8 cellular contexts compared by ENCODE assay signal in genomic region chr2:237966250-237966564, GRCh38.
A peak's percentile ranks its signal among the peaks of the same experiment; 100 is the strongest.
DNase-seq lines count a peak whose midpoint lies in the region; ATAC-seq and TF ChIP-seq lines count a peak whose summit lies in the region.

No MANE protein-coding gene starts in this region.

- TF ChIP-seq CTCF in GM06990 (IDR thresholded peaks at IDR 0.05; ENCODE audit: insufficient read depth, low read length, poor library complexity, severe bottlenecking) (no peak), nephron progenitor cell (IDR thresholded peaks at IDR 0.05) (no peak)

- peaks cover 27% of the 10 kb centered on the region for H3K4me1 Mint-ChIP-seq in nephron progenitor cell

- H3K36me3 Mint-ChIP-seq in nephron progenitor cell (ENCODE audit: low read depth) = peaks cover 5% of the 10 kb centered on the region

- peaks cover 15% of the 10 kb centered on the region for H3K27me3 Mint-ChIP-seq in nephron progenitor cell (ENCODE audit: low read depth, poor library complexity)

- ATAC-seq in GM21367 (IDR thresholded peaks at IDR 0.05; ENCODE audit: unreplicated experiment) = no peak

- DNase-seq in GM06990 (ENCODE audit: extremely low read depth, insufficient read length) (no peak), nephron progenitor cell (no peak), activated gamma-delta T cell treated with Interleukin-2 at 50 U/mL for 16 hours (no peak), NCI-H226 (no peak)
- no peak for DNase-seq in stimulated activated naive CD4-positive, alpha-beta T cell treated with Interleukin-2 at 50 U/mL for 16 hours (lab: John Stamatoyannopoulos, UW)

- H3K9ac ChIP-seq in HUES6 (ENCODE audit: low read length) = peak overlapping the region; percentile 62
- H3K9ac ChIP-seq in duodenal mucosa (ENCODE audit: low read depth in 1 of 2, low read length in 2 of 2) = peak overlapping the region; percentile 68 to 77

- H3K36me3 ChIP-seq in GM06990 (ENCODE audit: control insufficient read depth, insufficient read depth, low read length) (no peaks in the 10 kb centered on the region; the same call in 1 of the 2 replicates), HUES6 (ENCODE audit: control insufficient read depth, insufficient read depth, low read length) (no peaks in the 10 kb centered on the region), duodenal mucosa (ENCODE audit: control insufficient read depth in 1 of 2, insufficient read depth in 2 of 2, low read length in 2 of 2) (no peaks in the 10 kb centered on the region)

- peak overlapping the region; percentile 75 for H3K4me3 ChIP-seq in GM06990 (replicated peaks; ENCODE audit: low read depth, low read length)
- H3K4me3 ChIP-seq in HUES6 (ENCODE audit: low read depth, low read length) = peak overlapping the region; percentile 86
- peak overlapping the region; percentile 81 to 84 for H3K4me3 ChIP-seq in duodenal mucosa (ENCODE audit: low read depth in 1 of 2, low read length in 2 of 2)

- H3K27me3 ChIP-seq in GM06990 (replicated peaks; ENCODE audit: control insufficient read depth, insufficient read depth, low read length) = no peaks in the 10 kb centered on the region
- no peaks in the 10 kb centered on the region for H3K27me3 ChIP-seq in HUES6 (ENCODE audit: control insufficient read depth, insufficient read depth, low read length)
- no peaks in the 10 kb centered on the region for H3K27me3 ChIP-seq in duodenal mucosa (ENCODE audit: control insufficient read depth in 1 of 2, insufficient read depth in 2 of 2, low read length in 2 of 2)

- peaks cover 13% of the 10 kb centered on the region for H3K9me3 Mint-ChIP-seq in nephron progenitor cell

- no peak overlapping the region for H3K27ac ChIP-seq in HUES6 (ENCODE audit: low read depth, low read length)
- H3K27ac ChIP-seq in duodenal mucosa (ENCODE audit: low read depth, low read length) = peak overlapping the region; percentile 63

- peak overlapping the region; percentile 87 for H3K4me3 Mint-ChIP-seq in nephron progenitor cell

- H3K4me1 ChIP-seq in HUES6 (ENCODE audit: control insufficient read depth, insufficient read depth, low read length) (peaks cover 9% of the 10 kb centered on the region), duodenal mucosa (ENCODE audit: control insufficient read depth in 1 of 2, insufficient read depth in 2 of 2, low read length in 2 of 2) (peaks cover 26 to 33% of the 10 kb centered on the region in 2 donors)

- no peak overlapping the region for H3K27ac Mint-ChIP-seq in nephron progenitor cell

- H3K9me3 ChIP-seq in HUES6 (ENCODE audit: control insufficient read depth, insufficient read depth, low read depth, low read length) = peaks cover 20% of the 10 kb centered on the region
- H3K9me3 ChIP-seq in duodenal mucosa (ENCODE audit: control insufficient read depth in 1 of 2, low read length in 2 of 2) = peaks cover 6 to 16% of the 10 kb centered on the region in 2 donors
